Comparison of ENCODE assay signal across 8 cellular contexts in genomic region chr3:142963266-142964149, GRCh38. TPM values are rescaled to one million over a fixed set of nuclear protein-coding genes. Genes with fewer than 3 reads are reported as not detected.
DNase-seq lines count a peak whose midpoint lies in the region; ATAC-seq and TF ChIP-seq lines count a peak whose summit lies in the region.

A gene with protein sequence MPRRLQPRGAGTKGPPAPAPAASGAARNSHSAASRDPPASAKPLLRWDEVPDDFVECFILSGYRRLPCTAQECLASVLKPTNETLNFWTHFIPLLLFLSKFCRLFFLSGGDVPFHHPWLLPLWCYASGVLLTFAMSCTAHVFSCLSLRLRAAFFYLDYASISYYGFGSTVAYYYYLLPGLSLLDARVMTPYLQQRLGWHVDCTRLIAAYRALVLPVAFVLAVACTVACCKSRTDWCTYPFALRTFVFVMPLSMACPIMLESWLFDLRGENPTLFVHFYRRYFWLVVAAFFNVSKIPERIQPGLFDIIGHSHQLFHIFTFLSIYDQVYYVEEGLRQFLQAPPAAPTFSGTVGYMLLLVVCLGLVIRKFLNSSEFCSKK (minus strand): TSS chr3:142963674. CDS start chr3:142963336, 338 bp downstream.

- peaks cover 2% of the 10 kb centered on the region for H3K36me3 Mint-ChIP-seq in activated CD8-positive, alpha-beta T cell treated with anti-CD3 and anti-CD28 coated beads, Interleukin-2, amount 10 ng/mL, durations not matched to agents 7 days and 5 days (ENCODE audit: low read depth)
- H3K36me3 Mint-ChIP-seq in glutamatergic neuron (ENCODE audit: unreplicated experiment) (peaks cover 11% of the 10 kb centered on the region), progenitor cell of endocrine pancreas (ENCODE audit: insufficient read depth) (peaks cover 6% of the 10 kb centered on the region)

- H3K4me3 Mint-ChIP-seq in activated CD8-positive, alpha-beta T cell treated with anti-CD3 and anti-CD28 coated beads, Interleukin-2, amount 10 ng/mL, durations not matched to agents 7 days and 5 days, result peak within 1 kb of the TSS; percentile 67
- H3K4me3 Mint-ChIP-seq in glutamatergic neuron (ENCODE audit: unreplicated experiment) (peak within 1 kb of the TSS; percentile 93), progenitor cell of endocrine pancreas (ENCODE audit: low read depth) (peak within 1 kb of the TSS; percentile 84)

- no peaks in the 10 kb centered on the region for H3K9me3 Mint-ChIP-seq in activated CD8-positive, alpha-beta T cell treated with anti-CD3 and anti-CD28 coated beads, Interleukin-2, amount 10 ng/mL, durations not matched to agents 7 days and 5 days (ENCODE audit: insufficient read depth)
- H3K9me3 Mint-ChIP-seq in glutamatergic neuron (ENCODE audit: unreplicated experiment) (peaks cover 20% of the 10 kb centered on the region), progenitor cell of endocrine pancreas (ENCODE audit: low read depth) (peaks cover 7% of the 10 kb centered on the region)

- POLR2A ChIA-PET in activated CD8-positive, alpha-beta T cell treated with anti-CD3 and anti-CD28 coated beads, Interleukin-2, amount 10 ng/mL, durations not matched to agents 7 days and 5 days (lab: Charles Lee), result interaction anchor here (0.6 kb wide), 2 partner anchors 77 to 1709 kb away, joined by 3 read pairs; no protein-coding TSS in a partner anchor

- TF ChIP-seq CTCF in glutamatergic neuron (IDR thresholded peaks at IDR 0.05; ENCODE audit: partially characterized antibody, unreplicated experiment), result no peak
- TF ChIP-seq CTCF in progenitor cell of endocrine pancreas (IDR thresholded peaks at IDR 0.05; ENCODE audit: unreplicated experiment), result no peak

- H3K4me1 Mint-ChIP-seq in activated CD8-positive, alpha-beta T cell treated with anti-CD3 and anti-CD28 coated beads, Interleukin-2, amount 10 ng/mL, durations not matched to agents 7 days and 5 days (ENCODE audit: low read depth), result peaks cover 7% of the 10 kb centered on the region
- peaks cover 5% of the 10 kb centered on the region for H3K4me1 Mint-ChIP-seq in glutamatergic neuron (ENCODE audit: low read depth, unreplicated experiment)
- peaks cover 9% of the 10 kb centered on the region for H3K4me1 Mint-ChIP-seq in progenitor cell of endocrine pancreas (ENCODE audit: low read depth)

- DNase-seq in NOMO-1 treated with DMSO at 0.1 percent for 48 hours (lab: John Stamatoyannopoulos, UW; ENCODE audit: unreplicated experiment) (peak; percentile 38), NOMO-1 treated with dmso at 0.1 percent for 144 hours (lab: John Stamatoyannopoulos, UW; ENCODE audit: unreplicated experiment) (no peak), glutamatergic neuron (peak; percentile 75), progenitor cell of endocrine pancreas (ENCODE audit: low spot score, unreplicated experiment) (peak; percentile 72), AML-193 (lab: John Stamatoyannopoulos, UW) (no peak), foreskin melanocyte (no peak)
- no peak for DNase-seq in activated CD8-positive, alpha-beta T cell treated with anti-CD3 and anti-CD28 coated beads, Interleukin-2, amount 10 ng/mL, durations not matched to agents 7 days and 5 days

- ATAC-seq in HG03354 (IDR thresholded peaks at IDR 0.05; ENCODE audit: poor library complexity, severe bottlenecking, unreplicated experiment), result peak; percentile 72
- peak; percentile 69 for ATAC-seq in activated CD8-positive, alpha-beta T cell treated with anti-CD3 and anti-CD28 coated beads, Interleukin-2, amount 10 ng/mL, durations not matched to agents 7 days and 5 days

- CTCF ChIA-PET in activated CD8-positive, alpha-beta T cell treated with anti-CD3 and anti-CD28 coated beads, Interleukin-2, amount 10 ng/mL, durations not matched to agents 7 days and 5 days (lab: Charles Lee), result no interaction called here

- H3K27ac Mint-ChIP-seq in activated CD8-positive, alpha-beta T cell treated with anti-CD3 and anti-CD28 coated beads, Interleukin-2, amount 10 ng/mL, durations not matched to agents 7 days and 5 days, result peak within 1 kb of the TSS; percentile 6
- H3K27ac Mint-ChIP-seq in glutamatergic neuron (ENCODE audit: unreplicated experiment) (peak within 1 kb of the TSS; percentile 91), progenitor cell of endocrine pancreas (peak within 1 kb of the TSS; percentile 94)

- peaks cover 68% of the 10 kb centered on the region for H3K27me3 Mint-ChIP-seq in activated CD8-positive, alpha-beta T cell treated with anti-CD3 and anti-CD28 coated beads, Interleukin-2, amount 10 ng/mL, durations not matched to agents 7 days and 5 days (ENCODE audit: low read depth)
- H3K27me3 Mint-ChIP-seq in glutamatergic neuron (ENCODE audit: unreplicated experiment) (peaks cover 27% of the 10 kb centered on the region), progenitor cell of endocrine pancreas (peaks cover 22% of the 10 kb centered on the region)

RNA-seq across cellular contexts. Expression of the gene that starts here (rescaled TPM):
- not detected for total RNA-seq in activated CD8-positive, alpha-beta T cell treated with anti-CD3 and anti-CD28 coated beads, Interleukin-2, amount 10 ng/mL, durations not matched to agents 7 days and 5 days
- 2.5 TPM for total RNA-seq in glutamatergic neuron (ENCODE audit: unreplicated experiment)
- 2.5 and 2.7 TPM in 2 replicates for total RNA-seq in progenitor cell of endocrine pancreas

Comparison
In these comparisons a context has a peak if more than half of its experiments do, and no peak if none do; other contexts are left out.
1. DNase-seq: peak in NOMO-1 treated with DMSO at 0.1 percent for 48 hours (single experiment), glutamatergic neuron (single experiment) and progenitor cell of endocrine pancreas (single experiment); none in NOMO-1 treated with dmso at 0.1 percent for 144 hours (single experiment), activated CD8-positive, alpha-beta T cell treated with anti-CD3 and anti-CD28 coated beads, Interleukin-2, amount 10 ng/mL, durations not matched to agents 7 days and 5 days (single experiment), AML-193 (0 of 2) and foreskin melanocyte (single experiment).
2. Peak in ATAC-seq in activated CD8-positive, alpha-beta T cell treated with anti-CD3 and anti-CD28 coated beads, Interleukin-2, amount 10 ng/mL, durations not matched to agents 7 days and 5 days; RNA of the gene not detected or under 1 TPM.
3. H3K27ac Mint-ChIP-seq: peak in every context shown above with its lines; median percentile 94 in progenitor cell of endocrine pancreas; 91 in glutamatergic neuron; 6 in activated CD8-positive, alpha-beta T cell treated with anti-CD3 and anti-CD28 coated beads, Interleukin-2, amount 10 ng/mL, durations not matched to agents 7 days and 5 days.
4. Peak in every context shown above with its lines, with median percentiles within 50 percentile points of each other: H3K4me3 Mint-ChIP-seq.